ENCODE assay signal across 8 cellular contexts in the genomic region with DNA sequence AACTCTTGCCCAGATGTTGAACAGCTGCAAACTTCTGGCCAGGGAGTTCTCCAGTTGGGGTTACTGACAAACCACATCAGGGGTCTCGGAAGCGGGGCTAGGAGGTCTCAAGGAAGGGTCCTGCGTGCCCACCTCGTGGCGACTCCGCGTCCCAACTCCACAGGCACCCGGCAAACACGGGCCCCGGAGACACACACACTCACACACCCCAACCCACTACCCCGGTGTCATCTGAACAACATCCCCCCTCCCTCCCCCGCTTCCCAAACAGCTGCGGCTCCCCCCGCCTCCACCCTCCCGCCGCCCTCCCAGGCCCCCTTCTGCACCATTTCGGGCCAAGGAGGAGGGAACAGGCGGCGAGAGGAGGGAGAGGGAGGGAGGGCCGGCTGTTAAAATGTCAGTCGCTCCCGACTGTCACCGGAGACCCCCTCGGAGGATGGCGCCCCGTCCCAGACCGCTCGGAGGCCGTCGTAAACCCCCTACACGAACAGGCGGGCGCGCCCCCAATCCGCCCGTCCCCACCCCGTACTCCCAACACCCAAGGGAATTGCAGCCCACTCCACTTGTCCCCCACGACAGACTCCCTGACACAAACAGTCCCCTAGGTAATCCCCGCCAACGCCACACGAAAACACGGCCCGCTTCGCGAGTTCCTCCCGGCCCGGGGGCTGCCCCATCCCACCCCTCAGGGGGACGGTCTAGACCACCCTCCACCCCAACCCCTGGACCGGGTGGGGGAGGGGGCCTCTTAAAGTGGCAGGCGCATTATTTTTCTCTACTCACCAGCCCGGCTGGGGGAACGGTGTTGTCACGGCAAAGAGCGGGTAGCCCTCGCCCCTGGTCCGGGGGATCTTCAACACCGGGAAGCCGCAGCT. TPM values are rescaled to one million over a fixed set of nuclear protein-coding genes. Genes with fewer than 3 reads are reported as not detected.
DNase-seq lines count a peak whose midpoint lies in the region; ATAC-seq and TF ChIP-seq lines count a peak whose summit lies in the region.

No MANE protein-coding gene starts in this region.

- peak overlapping the region; percentile 85 to 100 (median 96) for H3K27ac Mint-ChIP-seq in naive thymus-derived CD4-positive, alpha-beta T cell

- H3K9me3 ChIP-seq in KOPT-K1 (ENCODE audit: insufficient read depth, low read length, poor library complexity, severe bottlenecking), result no peaks in the 10 kb centered on the region
- H3K9me3 ChIP-seq in esophagus muscularis mucosa, result no peaks in the 10 kb centered on the region
- H3K9me3 ChIP-seq in naive thymus-derived CD4-positive, alpha-beta T cell (ENCODE audit: control insufficient read depth in 2 of 3, low read length in 3 of 3), result no peaks in the 10 kb centered on the region

- TF ChIP-seq EP300 in esophagus muscularis mucosa (IDR thresholded peaks at IDR 0.05), result no peak

- peak; percentile 58 for DNase-seq in activated CD8-positive, alpha-beta memory T cell treated with anti-CD3 and anti-CD28 coated beads, Interleukin-2, amount 50 U/mL, for 4 hours
- no peak for DNase-seq in esophagus muscularis mucosa (ENCODE audit: extremely low spot score)
- DNase-seq in naive thymus-derived CD4-positive, alpha-beta T cell, result peak in 7 of 9 donors; percentile 8 to 62 (median 37)
- DNase-seq in amniotic stem cell (lab: John Stamatoyannopoulos, UW), result no peak
- DNase-seq in mesenteric fat pad (ENCODE audit: low spot score), result no peak

- CTCF ChIA-PET in naive thymus-derived CD4-positive, alpha-beta T cell (lab: Charles Lee), result interaction anchor here (1.3 to 5.0 kb wide), 7 partner anchors 10 to 43 kb away, joined by 3 to 39 read pairs (median 5); no protein-coding TSS in a partner anchor

- no peaks in the 10 kb centered on the region for H3K27me3 Mint-ChIP-seq in naive thymus-derived CD4-positive, alpha-beta T cell

- intact Hi-C loops in esophagus muscularis mucosa (cut with DNase I), result no loop called here
- intact Hi-C loops in naive thymus-derived CD4-positive, alpha-beta T cell (cut with micrococcal nuclease), result loop anchor here (1.0 to 10.0 kb wide), 11 partner anchors 8 to 1495 kb away; partner anchors contain the start of genes GPATCH4 (in 1 of the 2), IQGAP3 (in 1 of the 2), ISG20L2 (in 1 of the 2) and LAMTOR2 (in 1 of the 2)

- H3K36me3 ChIP-seq in KOPT-K1 (ENCODE audit: insufficient read depth, low read length), result peaks cover 5% of the 10 kb centered on the region; the same call in 1 of the 2 replicates
- H3K36me3 ChIP-seq in esophagus muscularis mucosa, result peaks cover 0 to 3% (median under 1%) of the 10 kb centered on the region in 4 donors
- peaks cover 0 to 6% (median 2%) of the 10 kb centered on the region in 3 experiments for H3K36me3 ChIP-seq in naive thymus-derived CD4-positive, alpha-beta T cell (ENCODE audit: control insufficient read depth in 2 of 3, insufficient read depth in 3 of 3, low read length in 3 of 3)
- no peaks in the 10 kb centered on the region for H3K36me3 ChIP-seq in urinary bladder (ENCODE audit: insufficient read depth)

- H3K4me1 Mint-ChIP-seq in naive thymus-derived CD4-positive, alpha-beta T cell, result peaks cover 56 to 75% (median 70%) of the 10 kb centered on the region in 7 donors

- H3K36me3 Mint-ChIP-seq in naive thymus-derived CD4-positive, alpha-beta T cell, result peaks cover 3 to 20% (median 4%) of the 10 kb centered on the region in 5 donors

- H3K9me3 Mint-ChIP-seq in naive thymus-derived CD4-positive, alpha-beta T cell, result peaks cover 0 to 2% (median 0%) of the 10 kb centered on the region in 11 donors

- H3K27ac ChIP-seq in KOPT-K1 (ENCODE audit: low read depth, low read length, poor library complexity, severe bottlenecking) (peak overlapping the region; percentile 100), esophagus muscularis mucosa (replicated peaks in 1 of 4) (peak overlapping the region; percentile 98 to 100 (median 99)), urinary bladder (ENCODE audit: low read depth) (peak overlapping the region; percentile 97)
- H3K27ac ChIP-seq in naive thymus-derived CD4-positive, alpha-beta T cell (ENCODE audit: low read depth, low read length), result peak overlapping the region; percentile 99

- POLR2A ChIA-PET in naive thymus-derived CD4-positive, alpha-beta T cell (lab: Charles Lee), result interaction anchor here (0.5 to 14.4 kb wide), 18 partner anchors 10 to 565 kb away, joined by 3 to 256 read pairs (median 7); partner anchors contain the start of genes GPATCH4, ISG20L2, METTL25B and NAXE

- TF ChIP-seq POLR2A in esophagus muscularis mucosa (IDR thresholded peaks at IDR 0.05; ENCODE audit: low read depth), result peak; percentile 24

- peak; percentile 12 for ATAC-seq in GM18907 (IDR thresholded peaks at IDR 0.05; ENCODE audit: unreplicated experiment)
- no peak for ATAC-seq in naive thymus-derived CD4-positive, alpha-beta T cell

- no peaks in the 10 kb centered on the region for H3K27me3 ChIP-seq in esophagus muscularis mucosa
- H3K27me3 ChIP-seq in naive thymus-derived CD4-positive, alpha-beta T cell (ENCODE audit: control insufficient read depth in 2 of 2, insufficient read depth in 2 of 2, low read length in 2 of 2), result no peaks in the 10 kb centered on the region

- H3K4me3 ChIP-seq in esophagus muscularis mucosa, result peak overlapping the region; percentile 92 to 99 (median 98)
- peak overlapping the region; percentile 81 for H3K4me3 ChIP-seq in naive thymus-derived CD4-positive, alpha-beta T cell (ENCODE audit: low read length)
- peak overlapping the region; percentile 95 for H3K4me3 ChIP-seq in urinary bladder (ENCODE audit: low read depth, low read length)

- no peak for TF ChIP-seq CTCF in esophagus muscularis mucosa (IDR thresholded peaks at IDR 0.05)

- 0% methylated on average over 17 of the region's 58 CpGs for WGBS in esophagus muscularis mucosa
- under 1% methylated on average over 58 of the region's 58 CpGs for WGBS in urinary bladder

- H3K4me3 Mint-ChIP-seq in naive thymus-derived CD4-positive, alpha-beta T cell, result peak overlapping the region; percentile 86 to 97 (median 92)

- H3K4me1 ChIP-seq in esophagus muscularis mucosa, result peaks cover 73 to 80% (median 79%) of the 10 kb centered on the region in 4 donors
- peaks cover 73% of the 10 kb centered on the region in 2 donors for H3K4me1 ChIP-seq in naive thymus-derived CD4-positive, alpha-beta T cell (ENCODE audit: control insufficient read depth in 2 of 2, insufficient read depth in 2 of 2, low read length in 2 of 2)
- H3K4me1 ChIP-seq in urinary bladder (ENCODE audit: insufficient read depth), result peaks cover 2% of the 10 kb centered on the region

RNA-seq across cellular contexts. Expression of gene MEF2D, which starts 0.6 kb away (rescaled TPM):
- total RNA-seq in esophagus muscularis mucosa, result 100 to 1,000 TPM in 3 of 4 donors, 10 to 100 TPM in 1; 78.0 to 138 (median 115) TPM
- total RNA-seq in naive thymus-derived CD4-positive, alpha-beta T cell, result 100 to 1,000 TPM in 2 of 5 experiments, 10 to 100 TPM in 3; 48.1 to 190 (median 67.7) TPM
- polyA plus RNA-seq in naive thymus-derived CD4-positive, alpha-beta T cell, result 10 to 100 TPM in 1 of 2 donors, 1 to 10 TPM in 1; 4.5 to 10.0 TPM
- 10.0 TPM for total RNA-seq in urinary bladder
- polyA plus RNA-seq in urinary bladder, result 55.5 TPM
- 38.7 TPM for total RNA-seq in mesenteric fat pad

Comparison
In these comparisons a context has a peak if more than half of its experiments do, and no peak if none do; other contexts are left out.
1. DNase-seq: peak in activated CD8-positive, alpha-beta memory T cell treated with anti-CD3 and anti-CD28 coated beads, Interleukin-2, amount 50 U/mL, for 4 hours (single experiment) and naive thymus-derived CD4-positive, alpha-beta T cell (7 of 9); none in esophagus muscularis mucosa (single experiment), amniotic stem cell (single experiment) and mesenteric fat pad (single experiment).
2. Peak in every context shown above with its lines, with median percentiles within 50 percentile points of each other: H3K27ac ChIP-seq and H3K4me3 ChIP-seq.